1 cellular context compared by ENCODE assay signal in the genomic region with DNA sequence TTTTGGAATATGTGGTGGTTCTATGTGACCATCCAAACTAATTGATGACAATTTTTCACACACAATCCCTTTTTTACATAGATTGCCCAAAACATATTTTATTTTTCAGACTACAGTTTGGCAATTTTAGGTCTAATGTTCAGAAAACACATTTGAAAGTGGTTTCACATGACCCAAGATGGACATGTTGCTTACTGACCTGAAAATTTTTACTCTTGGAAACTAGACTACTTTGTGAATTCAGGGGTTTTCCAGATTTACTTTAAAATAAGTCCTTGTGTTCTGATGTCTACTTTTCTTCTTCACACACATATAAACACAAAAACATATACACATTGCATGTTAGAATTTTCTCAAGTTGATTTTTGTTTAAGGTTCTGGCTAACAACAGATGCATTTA.
TF ChIP-seq lines count a peak whose summit lies in the region.

No MANE protein-coding gene starts in this region.

TF ChIP-seq in GM12878, 131 proteins besides CTCF, POLR2A, EP300 and RAD21 (continued from another document):
- TF ChIP-seq, protein P1, sequence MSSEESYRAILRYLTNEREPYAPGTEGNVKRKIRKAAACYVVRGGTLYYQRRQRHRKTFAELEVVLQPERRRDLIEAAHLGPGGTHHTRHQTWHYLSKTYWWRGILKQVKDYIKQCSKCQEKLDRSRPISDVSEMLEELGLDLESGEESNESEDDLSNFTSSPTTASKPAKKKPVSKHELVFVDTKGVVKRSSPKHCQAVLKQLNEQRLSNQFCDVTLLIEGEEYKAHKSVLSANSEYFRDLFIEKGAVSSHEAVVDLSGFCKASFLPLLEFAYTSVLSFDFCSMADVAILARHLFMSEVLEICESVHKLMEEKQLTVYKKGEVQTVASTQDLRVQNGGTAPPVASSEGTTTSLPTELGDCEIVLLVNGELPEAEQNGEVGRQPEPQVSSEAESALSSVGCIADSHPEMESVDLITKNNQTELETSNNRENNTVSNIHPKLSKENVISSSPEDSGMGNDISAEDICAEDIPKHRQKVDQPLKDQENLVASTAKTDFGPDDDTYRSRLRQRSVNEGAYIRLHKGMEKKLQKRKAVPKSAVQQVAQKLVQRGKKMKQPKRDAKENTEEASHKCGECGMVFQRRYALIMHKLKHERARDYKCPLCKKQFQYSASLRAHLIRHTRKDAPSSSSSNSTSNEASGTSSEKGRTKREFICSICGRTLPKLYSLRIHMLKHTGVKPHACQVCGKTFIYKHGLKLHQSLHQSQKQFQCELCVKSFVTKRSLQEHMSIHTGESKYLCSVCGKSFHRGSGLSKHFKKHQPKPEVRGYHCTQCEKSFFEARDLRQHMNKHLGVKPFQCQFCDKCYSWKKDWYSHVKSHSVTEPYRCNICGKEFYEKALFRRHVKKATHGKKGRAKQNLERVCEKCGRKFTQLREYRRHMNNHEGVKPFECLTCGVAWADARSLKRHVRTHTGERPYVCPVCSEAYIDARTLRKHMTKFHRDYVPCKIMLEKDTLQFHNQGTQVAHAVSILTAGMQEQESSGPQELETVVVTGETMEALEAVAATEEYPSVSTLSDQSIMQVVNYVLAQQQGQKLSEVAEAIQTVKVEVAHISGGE (CRISPR knock-in tag; IDR thresholded peaks at IDR 0.05), result no peak
- TF ChIP-seq MYB (IDR thresholded peaks at IDR 0.05; ENCODE audit: borderline replicate concordance, low read depth, low read length) (no peak), SMARCA5 (IDR thresholded peaks at IDR 0.05) (no peak), SREBF2 (IDR thresholded peaks at IDR 0.05; ENCODE audit: low read length) (no peak)
